ENCODE assay signal across 9 cellular contexts in the genomic region with DNA sequence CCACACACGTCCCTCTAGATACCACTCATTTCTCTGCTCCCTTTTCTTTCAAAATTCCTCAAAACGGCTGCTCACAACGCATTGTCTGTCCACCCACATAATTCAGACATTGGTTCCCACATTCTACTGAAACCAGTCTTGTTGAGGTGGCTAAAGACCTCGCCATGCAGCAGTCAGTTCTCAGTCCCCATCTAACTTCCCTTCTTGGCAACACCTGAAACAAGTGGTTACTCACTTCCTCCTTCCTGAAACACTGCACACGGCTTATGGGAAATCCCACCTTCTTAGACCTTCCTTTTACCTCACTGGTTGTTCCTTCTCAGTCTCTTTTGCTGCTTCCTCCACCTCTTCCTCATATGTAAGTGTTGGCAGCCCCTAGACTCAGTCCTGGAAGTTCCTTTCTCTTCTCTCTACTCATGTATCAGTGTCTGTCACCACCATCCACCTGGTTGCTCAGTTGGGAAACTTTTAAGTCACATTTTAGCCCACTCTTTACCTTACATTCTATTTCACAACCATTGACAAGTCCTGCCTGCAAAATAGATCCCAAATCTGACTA.
DNase-seq lines count a peak whose midpoint lies in the region; ATAC-seq and TF ChIP-seq lines count a peak whose summit lies in the region.
"Had no signal": no experiment of that assay in that cellular context is flagged by ENCODE, and none has a peak within 500 bp of the region (broad histone marks: within the 10 kb centered on the region; RNA-seq: fewer than 3 reads in every experiment).

No MANE protein-coding gene starts in this region.

- no peaks in the 10 kb centered on the region for H3K27me3 Mint-ChIP-seq in type B pancreatic cell

- H3K4me3 ChIP-seq in gastrocnemius medialis = no peak overlapping the region

- in situ Hi-C loops in gastrocnemius medialis (cut with MboI; ENCODE audit: low sequenced_read_pairs in 4 of 4) = no loop called here

- no peak for TF ChIP-seq POLR2A in gastrocnemius medialis (IDR thresholded peaks at IDR 0.05)

- peaks cover 13% of the 10 kb centered on the region for H3K4me1 Mint-ChIP-seq in type B pancreatic cell (ENCODE audit: unreplicated experiment)

- no peaks in the 10 kb centered on the region for H3K9me3 ChIP-seq in gastrocnemius medialis

- DNase-seq in dermis blood vessel endothelial cell (peak; percentile 62), cortex of kidney (lab: John Stamatoyannopoulos, UW) (no peak), NCI-H69 (lab: John Stamatoyannopoulos, UW) (no peak), type B pancreatic cell (ENCODE audit: extremely low spot score, unreplicated experiment) (no peak), gastrocnemius medialis (no peak)
- DNase-seq: NCI-H446 treated with DMSO at 0.1 percent for 48 hours had no signal

- intact Hi-C loops in gastrocnemius medialis (cut with DNase I; ENCODE audit: low total_unique reads) = no loop called here

- TF ChIP-seq CTCF in type B pancreatic cell (conservative IDR thresholded peaks at IDR 0.05) (no peak), gastrocnemius medialis (IDR thresholded peaks at IDR 0.05 in 4 of 5, conservative IDR thresholded peaks at IDR 0.05 in 1 of 5) (no peak)

- no peak overlapping the region for H3K27ac Mint-ChIP-seq in type B pancreatic cell

- no peaks in the 10 kb centered on the region for H3K36me3 ChIP-seq in gastrocnemius medialis

- H3K4me3 Mint-ChIP-seq in type B pancreatic cell = no peak overlapping the region

- peaks cover 7% of the 10 kb centered on the region for H3K9me3 Mint-ChIP-seq in type B pancreatic cell

- H3K4me1 ChIP-seq in gastrocnemius medialis = no peaks in the 10 kb centered on the region

- no peaks in the 10 kb centered on the region for H3K27me3 ChIP-seq in gastrocnemius medialis

- no peak overlapping the region for H3K27ac ChIP-seq in gastrocnemius medialis

- ATAC-seq in GM18867 (IDR thresholded peaks at IDR 0.05; ENCODE audit: unreplicated experiment) (peak; percentile 99), GM21528 (IDR thresholded peaks at IDR 0.05; ENCODE audit: low FRiP score, unreplicated experiment) (peak; percentile 98), HG03442 (IDR thresholded peaks at IDR 0.05; ENCODE audit: unreplicated experiment) (peak; percentile 98), gastrocnemius medialis (no peak)

- H3K36me3 Mint-ChIP-seq in type B pancreatic cell = no peaks in the 10 kb centered on the region

Comparison
In these comparisons a context has a peak if more than half of its experiments do, and no peak if none do; other contexts are left out.
1. ATAC-seq: peak in GM18867 (single experiment), GM21528 (single experiment) and HG03442 (single experiment); none in gastrocnemius medialis (0 of 2).